Comparison of ENCODE assay signal across 9 cellular contexts in the genomic region with DNA sequence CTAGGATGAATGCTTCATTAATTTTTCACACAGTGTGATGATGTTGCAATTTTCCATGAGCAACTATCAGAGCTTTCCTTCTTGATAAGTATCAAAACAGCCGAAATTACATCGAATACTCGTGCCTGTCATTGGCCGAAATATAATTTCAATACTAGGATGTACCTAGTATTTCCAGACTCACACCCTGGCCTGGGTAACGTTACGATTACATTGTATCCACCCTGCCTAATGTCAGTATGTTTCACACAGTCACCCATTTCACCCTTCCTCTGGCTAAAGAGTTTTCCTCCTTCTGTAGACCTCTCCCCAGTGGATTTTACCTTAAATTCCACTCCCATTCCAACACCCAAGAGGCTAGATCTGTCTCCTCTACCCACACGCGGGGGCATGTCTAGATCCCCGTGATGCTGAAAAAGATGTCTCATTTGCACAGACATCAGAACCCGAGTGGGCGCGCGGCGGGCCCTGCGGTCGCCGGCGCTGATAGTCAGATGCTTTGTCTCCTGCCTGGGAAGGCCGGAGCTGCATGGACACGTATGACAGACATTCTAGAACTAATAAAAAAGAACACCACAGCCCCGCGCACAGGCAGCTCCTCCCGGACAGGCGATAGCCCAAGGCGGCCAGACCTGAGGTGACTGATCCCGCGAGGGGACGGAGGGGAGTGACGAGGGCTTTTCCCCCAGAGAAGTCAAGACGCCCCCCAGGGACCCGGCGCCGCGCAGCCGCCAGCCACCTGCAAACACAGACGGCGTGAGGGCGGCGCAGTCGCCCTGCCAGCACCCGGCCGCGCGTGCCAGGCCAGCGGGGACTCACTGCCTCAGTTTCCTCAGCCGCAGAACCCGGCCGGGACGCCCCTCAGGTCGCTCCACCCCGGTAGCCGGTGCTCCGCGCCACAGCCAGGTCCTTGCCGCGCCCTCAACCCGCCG. TPM values are rescaled to one million over a fixed set of nuclear protein-coding genes. Genes with fewer than 3 reads are reported as not detected.
DNase-seq lines count a peak whose midpoint lies in the region; ATAC-seq, FAIRE-seq and TF ChIP-seq lines count a peak whose summit lies in the region.
"Had no signal": no experiment of that assay in that cellular context is flagged by ENCODE, and none has a peak within 500 bp of the region (broad histone marks: within the 10 kb centered on the region; RNA-seq: fewer than 3 reads in every experiment).

No MANE protein-coding gene starts in this region.

- H3K27ac ChIP-seq in HUES64 (ENCODE audit: low read depth, low read length) (peak overlapping the region; percentile 85), GM12878 (ENCODE audit: control insufficient read depth, insufficient read depth) (peak overlapping the region; percentile 51), iPS-20b (ENCODE audit: low read length) (no peak overlapping the region), skeletal muscle tissue (ENCODE audit: low read depth, low read length) (peak overlapping the region; percentile 84)

- H3K79me2 ChIP-seq in GM12878 (ENCODE audit: control insufficient read depth, insufficient read depth, low read length) = peaks cover 42% of the 10 kb centered on the region

- CTCF ChIA-PET in Calu3 (lab: Charles Lee) (interaction anchor here (1.3 kb wide), 1 partner anchor 13 kb away, joined by 3 read pairs; no protein-coding TSS in a partner anchor), GM12878 (lab: Yijun Ruan, JAX) (interaction anchor here (1.5 to 2.2 kb wide), 3 partner anchors 16 to 74 kb away, joined by 3 to 5 read pairs (median 5); no protein-coding TSS in a partner anchor)

- ATAC-seq in GM21529 (IDR thresholded peaks at IDR 0.05; ENCODE audit: unreplicated experiment) (peak; percentile 33), T-helper 17 cell (no peak), GM12878 (peak; percentile 45), GM18858 (IDR thresholded peaks at IDR 0.05; ENCODE audit: unreplicated experiment) (no peak)

- 2% methylated on average over 58 of the region's 58 CpGs for WGBS in HUES64
- under 1% methylated on average over 44 of the region's 58 CpGs for WGBS in GM12878 (ENCODE audit: insufficient coverage, insufficient replicate concordance, low lambda C conversion rate, missing lambda C conversion rate)

- POLR2A ChIA-PET in GM12878 (lab: Charles Lee) = interaction anchor here (1.4 to 1.6 kb wide), 2 partner anchors 36 to 69 kb away, joined by 4 to 5 read pairs; no protein-coding TSS in a partner anchor

- in situ Hi-C loops in GM12878 (cut with MboI) = loop anchor here (25.0 kb wide), 3 partner anchors 105 to 755 kb away; no protein-coding TSS in a partner anchor

- H3K9me3 ChIP-seq in HUES64 (ENCODE audit: insufficient read depth, low read depth, low read length) (no peaks in the 10 kb centered on the region), T-helper 17 cell (ENCODE audit: control insufficient read depth, low read length, poor library complexity, severe bottlenecking) (no peaks in the 10 kb centered on the region), GM12878 (replicated peaks; ENCODE audit: control insufficient read depth, insufficient read depth, low read length) (no peaks in the 10 kb centered on the region; the same call in 2 of the 3 replicates), iPS-20b (ENCODE audit: insufficient read depth, low read depth, low read length) (no peaks in the 10 kb centered on the region), skeletal muscle tissue (ENCODE audit: control insufficient read depth in 3 of 3, low read length in 3 of 3) (no peaks in the 10 kb centered on the region)

- H4K20me1 ChIP-seq in GM12878 (ENCODE audit: control insufficient read depth, insufficient read depth) = no peaks in the 10 kb centered on the region

- TF ChIP-seq CTCF in Calu3 (IDR thresholded peaks at IDR 0.05; ENCODE audit: unreplicated experiment) = no peak
- no peak for TF ChIP-seq CTCF in GM12878 (IDR thresholded peaks at IDR 0.05 in 2 of 3, conservative IDR thresholded peaks at IDR 0.05 in 1 of 3; ENCODE audit: control insufficient read depth in 2 of 3, extremely low read depth in 1 of 3, insufficient read depth in 1 of 3, low read depth in 3 of 3, low read length in 3 of 3)

- peak overlapping the region; percentile 48 for H2AFZ ChIP-seq in GM12878 (ENCODE audit: control insufficient read depth, low read depth, low read length)

- H3K4me1 ChIP-seq in HUES64 (ENCODE audit: insufficient read depth, low read length) = peaks cover 36% of the 10 kb centered on the region
- H3K4me1 ChIP-seq in GM12878 (ENCODE audit: control insufficient read depth, insufficient read depth, low read length) = no peaks in the 10 kb centered on the region; the same call in 1 of the 2 replicates
- peaks cover 22% of the 10 kb centered on the region; the same call in 1 of the 2 replicates for H3K4me1 ChIP-seq in iPS-20b (ENCODE audit: insufficient read depth, low read length)
- peaks cover 10 to 21% (median 16%) of the 10 kb centered on the region in 3 donors for H3K4me1 ChIP-seq in skeletal muscle tissue (ENCODE audit: control insufficient read depth in 3 of 3, insufficient read depth in 3 of 3, low read length in 3 of 3)

- no peaks in the 10 kb centered on the region for H3K9me3 Mint-ChIP-seq in Calu3 (ENCODE audit: low read depth, unreplicated experiment)

- H3K36me3 Mint-ChIP-seq in Calu3 (ENCODE audit: insufficient read depth, unreplicated experiment) = peaks cover 22% of the 10 kb centered on the region
- H3K36me3 Mint-ChIP-seq in T-helper 17 cell (ENCODE audit: low read depth) = no peaks in the 10 kb centered on the region

- H3K9ac ChIP-seq in HUES64 (ENCODE audit: low read depth, low read length) (peak overlapping the region; percentile 84), GM12878 (ENCODE audit: control insufficient read depth, insufficient read depth, low read length) (peak overlapping the region; percentile 69), iPS-20b (ENCODE audit: low read depth, low read length) (peak overlapping the region; percentile 75), skeletal muscle tissue (ENCODE audit: low read depth in 1 of 3, low read length in 3 of 3) (peak overlapping the region; percentile 69 to 86 (median 78))

- H3K4me1 Mint-ChIP-seq in Calu3 (ENCODE audit: low read depth, unreplicated experiment) = peaks cover 16% of the 10 kb centered on the region
- peaks cover 19% of the 10 kb centered on the region for H3K4me1 Mint-ChIP-seq in T-helper 17 cell

- H3K4me3 ChIP-seq in HUES64 (ENCODE audit: low read length) (peak overlapping the region; percentile 75), GM12878 (peak overlapping the region; percentile 99), iPS-20b (ENCODE audit: low read length) (peak overlapping the region; percentile 90), skeletal muscle tissue (ENCODE audit: low read length in 3 of 3) (peak overlapping the region; percentile 71 to 77 (median 71))

- TF ChIP-seq EP300 in GM12878 (IDR thresholded peaks at IDR 0.05; ENCODE audit: borderline replicate concordance in 1 of 2, control insufficient read depth in 1 of 2, low read depth in 2 of 2, low read length in 2 of 2) = no peak

- no peak for TF ChIP-seq POLR2A in GM12878 (IDR thresholded peaks at IDR 0.05; ENCODE audit: low read depth, low read length)

- BruUV-seq in Calu3 (replicated peaks; lab: Mats Ljungman, UMichigan) (TSS peak; percentile 57), GM12878 (replicated peaks; lab: Mats Ljungman, UMichigan) (TSS peak; percentile 71)

- intact Hi-C loops in Calu3 (cut with micrococcal nuclease; ENCODE audit: unreplicated experiment) = loop anchor here (5.0 to 10.0 kb wide), 2 partner anchors 113 to 125 kb away; no protein-coding TSS in a partner anchor
- intact Hi-C loops in GM12878 (cut with micrococcal nuclease; ENCODE audit: unreplicated experiment) = loop anchor here (2.0 to 5.0 kb wide), 3 partner anchors 65 to 177 kb away; a partner anchor contains a TSS

- H3K27me3 ChIP-seq in HUES64 (ENCODE audit: insufficient read depth, low read length) (peaks cover 10% of the 10 kb centered on the region), GM12878 (replicated peaks in 1 of 2; ENCODE audit: control insufficient read depth in 2 of 2, insufficient read depth in 2 of 2, low read length in 1 of 2) (no peaks in the 10 kb centered on the region), iPS-20b (ENCODE audit: insufficient read depth, low read length) (peaks cover 8% of the 10 kb centered on the region; the same call in 1 of the 2 replicates), skeletal muscle tissue (ENCODE audit: control insufficient read depth in 3 of 3, insufficient read depth in 3 of 3, low read length in 3 of 3) (no peaks in the 10 kb centered on the region)

- H3K4me2 ChIP-seq in GM12878 (ENCODE audit: control insufficient read depth, insufficient read depth) = peak overlapping the region; percentile 14

- no peaks in the 10 kb centered on the region for H3K27me3 Mint-ChIP-seq in Calu3 (ENCODE audit: unreplicated experiment)
- H3K27me3 Mint-ChIP-seq in T-helper 17 cell = no peaks in the 10 kb centered on the region

- FAIRE-seq in GM12878 (lab: Jason Lieb, UNC) = no peak
- FAIRE-seq: TTC549 had no signal

- peak overlapping the region; percentile 94 for H3K4me3 Mint-ChIP-seq in Calu3 (ENCODE audit: low read depth, unreplicated experiment)
- peak overlapping the region; percentile 97 for H3K4me3 Mint-ChIP-seq in T-helper 17 cell

- no peaks in the 10 kb centered on the region for H3K36me3 ChIP-seq in HUES64 (ENCODE audit: insufficient read depth, low read length)
- no peaks in the 10 kb centered on the region for H3K36me3 ChIP-seq in GM12878 (ENCODE audit: control insufficient read depth in 2 of 2, insufficient read depth in 2 of 2, low read length in 1 of 2)
- H3K36me3 ChIP-seq in iPS-20b (ENCODE audit: insufficient read depth, low read depth, low read length) = no peaks in the 10 kb centered on the region
- H3K36me3 ChIP-seq in skeletal muscle tissue (ENCODE audit: control insufficient read depth in 3 of 3, insufficient read depth in 3 of 3, low read length in 3 of 3) = no peaks in the 10 kb centered on the region

- TF ChIP-seq RAD21 in GM12878 (IDR thresholded peaks at IDR 0.05; ENCODE audit: insufficient read depth, low read depth, low read length) = no peak

- SMC1A ChIA-PET in GM12878 (lab: Charles Lee; ENCODE audit: uncharacterized antibody, unreplicated experiment) = interaction anchor here (1.3 to 5.6 kb wide), 6 partner anchors 37 to 180 kb away, joined by 3 to 33 read pairs (median 6); no protein-coding TSS in a partner anchor

- peak overlapping the region; percentile 82 for H3K27ac Mint-ChIP-seq in Calu3 (ENCODE audit: unreplicated experiment)
- peak overlapping the region; percentile 93 for H3K27ac Mint-ChIP-seq in T-helper 17 cell

- peak; percentile 24 for DNase-seq in Calu3
- DNase-seq in T-helper 17 cell = peak; percentile 6 to 21 (median 18)
- DNase-seq in GM12878 (ENCODE audit: low read depth, low spot score) = no peak

- RAD21 ChIA-PET in GM12878 (lab: Charles Lee; ENCODE audit: unreplicated experiment) = interaction anchor here (0.7 to 1.6 kb wide), 8 partner anchors 25 to 250 kb away, joined by 3 to 6 read pairs (median 4); no protein-coding TSS in a partner anchor

RNA-seq across cellular contexts. Expression of a gene that starts 0.7 kb away (rescaled TPM):
- 26.0 and 28.7 TPM in 2 replicates for total RNA-seq in Calu3 (2022)
- 37.6 TPM for polyA plus RNA-seq in HUES64 (2013, experiment 1 of 2)
- 37.0 TPM for polyA plus RNA-seq in HUES64 (2013, experiment 2 of 2)
- 10 to 100 TPM; 12.6 to 14.2 TPM for total RNA-seq in T-helper 17 cell
- 193 and 223 TPM in 2 replicates for total RNA-seq in GM12878 (2013; cell fraction: nucleolus; rRNA removed)
- 28.7 and 41.4 TPM in 2 replicates for total RNA-seq in GM12878 (2014; rRNA removed)
- total RNA-seq in GM12878 (2014; rRNA removed; fragmentation: Illumina TruSeq; extraction: Trizol) = 42.1 and 43.1 TPM in 2 replicates
- 31.1 and 31.5 TPM in 2 replicates for total RNA-seq in GM12878 (2021)
- 15.3 TPM for polyA plus RNA-seq in GM12878 (2011; ENCODE audit: low read depth)
- polyA plus RNA-seq in GM12878 (2011; rRNA removed) = 24.4 and 33.5 TPM in 2 replicates
- polyA plus RNA-seq in GM12878 (2011; cell fraction: cytosol; rRNA removed) = 7.7 and 10.1 TPM in 2 replicates
- polyA plus RNA-seq in GM12878 (2011; cell fraction: nucleus; rRNA removed) = 16.8 and 21.9 TPM in 2 replicates
- polyA plus RNA-seq in GM12878 (2012) = 16.3 and 21.4 TPM in 2 replicates
- polyA plus RNA-seq in GM12878 (2014; fragmentation: Illumina TruSeq; extraction: Trizol) = 36.7 and 43.0 TPM in 2 replicates
- 10 to 100 TPM; 21.3 to 24.6 TPM for polyA plus RNA-seq in GM12878 (2014; fragmentation: Nextera tagmentation; extraction: Ambion mirVana)
- 17.2 and 22.9 TPM in 2 replicates for polyA plus RNA-seq in GM12878 (2014; rRNA removed)
- polyA plus RNA-seq in GM12878 (2016; fragmentation: Nextera tagmentation; extraction: Ambion mirVana) = 10 to 100 TPM; 23.0 to 23.7 TPM
- 31.4 and 52.4 TPM in 2 replicates for polyA minus RNA-seq in GM12878 (2011; rRNA and poly(A)+ RNA removed)
- polyA minus RNA-seq in GM12878 (2011; cell fraction: cytosol; rRNA and poly(A)+ RNA removed) = 10.3 and 11.7 TPM in 2 replicates
- 46.8 and 97.9 TPM in 2 replicates for polyA minus RNA-seq in GM12878 (2011; cell fraction: nucleus; rRNA and poly(A)+ RNA removed)
- 6.3 TPM for total RNA-seq in skeletal muscle tissue

Comparison
In these comparisons a context has a peak if more than half of its experiments do, and no peak if none do; other contexts are left out.
1. ATAC-seq: peak in GM21529 (single experiment) and GM12878 (single experiment); none in T-helper 17 cell (single experiment) and GM18858 (single experiment).
2. Peak in every context shown above with its lines, with median percentiles within 50 percentile points of each other: H3K4me3 ChIP-seq and H3K9ac ChIP-seq.